ENCODE assay signal across 14 cellular contexts in genomic region chr14:91392623-91393303, GRCh38. TPM values are rescaled to one million over a fixed set of nuclear protein-coding genes. Genes with fewer than 3 reads are reported as not detected.
A peak's percentile ranks its signal among the peaks of the same experiment; 100 is the strongest.
DNase-seq lines count a peak whose midpoint lies in the region; ATAC-seq, FAIRE-seq and TF ChIP-seq lines count a peak whose summit lies in the region.
"Had no signal": no experiment of that assay in that cellular context is flagged by ENCODE, and none has a peak within 500 bp of the region (broad histone marks: within the 10 kb centered on the region; RNA-seq: fewer than 3 reads in every experiment).

No MANE protein-coding gene starts in this region.

- H2AFZ ChIP-seq in GM12878 (ENCODE audit: control insufficient read depth, low read depth, low read length), result no peak overlapping the region

- no peak for TF ChIP-seq CTCF in CD4-positive, alpha-beta T cell (IDR thresholded peaks at IDR 0.05)
- no peak for TF ChIP-seq CTCF in GM12878 (IDR thresholded peaks at IDR 0.05 in 2 of 3, conservative IDR thresholded peaks at IDR 0.05 in 1 of 3; ENCODE audit: control insufficient read depth in 2 of 3, extremely low read depth in 1 of 3, insufficient read depth in 1 of 3, low read depth in 3 of 3, low read length in 3 of 3)
- TF ChIP-seq CTCF in D721Med (IDR thresholded peaks at IDR 0.05; ENCODE audit: insufficient read depth, missing control alignments), result no peak

- no peaks in the 10 kb centered on the region for H3K9me3 ChIP-seq in CD4-positive, alpha-beta T cell (ENCODE audit: control insufficient read depth, low read length)
- H3K9me3 ChIP-seq in HUES48 (ENCODE audit: control insufficient read depth, insufficient read depth, low read length), result no peaks in the 10 kb centered on the region
- H3K9me3 ChIP-seq in GM12878 (replicated peaks; ENCODE audit: control insufficient read depth, insufficient read depth, low read length), result no peaks in the 10 kb centered on the region
- H3K9me3 ChIP-seq: sigmoid colon had no signal

- TF ChIP-seq RAD21 in GM12878 (IDR thresholded peaks at IDR 0.05; ENCODE audit: insufficient read depth, low read depth, low read length), result no peak

- peak overlapping the region; percentile 41 for H3K4me2 ChIP-seq in GM12878 (ENCODE audit: control insufficient read depth, insufficient read depth)

- peaks cover 7% of the 10 kb centered on the region; the same call in 1 of the 2 replicates for H4K20me1 ChIP-seq in GM12878 (ENCODE audit: control insufficient read depth, insufficient read depth)

- H3K4me3 Mint-ChIP-seq in CD4-positive, alpha-beta T cell, result peak overlapping the region; percentile 62
- H3K4me3 Mint-ChIP-seq in naive thymus-derived CD8-positive, alpha-beta T cell, result peak overlapping the region; percentile 54 to 99 (median 81)

- intact Hi-C loops in CD4-positive, alpha-beta T cell (cut with DNase I, micrococcal nuclease), result loop anchor here in 1 of 2 experiments (2.0 kb wide), 1 partner anchor 16 kb away; no protein-coding TSS in a partner anchor
- intact Hi-C loops in GM12878 (cut with micrococcal nuclease; ENCODE audit: unreplicated experiment), result no loop called here

- no peak for FAIRE-seq in GM12878 (lab: Jason Lieb, UNC)
- FAIRE-seq in D721Med (lab: Jason Lieb, UNC), result no peak
- FAIRE-seq: astrocyte, urothelium cell line had no signal

- CTCF ChIA-PET in CD4-positive, alpha-beta T cell (lab: Charles Lee), result interaction anchor here (1.6 to 2.6 kb wide), 2 partner anchors 15 to 69 kb away, joined by 6 to 9 read pairs; no protein-coding TSS in a partner anchor
- CTCF ChIA-PET in GM12878 (lab: Yijun Ruan, JAX), result interaction anchor here (1.1 to 1.8 kb wide), 3 partner anchors 21 to 68 kb away, joined by 3 to 6 read pairs (median 3); no protein-coding TSS in a partner anchor

- peaks cover 68% of the 10 kb centered on the region for H3K36me3 Mint-ChIP-seq in CD4-positive, alpha-beta T cell (ENCODE audit: low read depth)
- peaks cover 0 to 21% (median 3%) of the 10 kb centered on the region in 3 donors for H3K36me3 Mint-ChIP-seq in naive thymus-derived CD8-positive, alpha-beta T cell

- H3K9ac ChIP-seq in HUES48 (ENCODE audit: low read depth, low read length) (no peak overlapping the region), GM12878 (ENCODE audit: control insufficient read depth, insufficient read depth, low read length) (no peak overlapping the region)

- POLR2A ChIA-PET in CD4-positive, alpha-beta T cell (lab: Charles Lee), result interaction anchor here (0.5 to 1.7 kb wide), 5 partner anchors 18 to 25 kb away, joined by 3 to 9 read pairs (median 6); partner anchors contain the start of gene CCDC88C
- POLR2A ChIA-PET in GM12878 (lab: Charles Lee), result interaction anchor here (1.1 to 1.9 kb wide), 2 partner anchors 20 to 22 kb away, joined by 3 to 9 read pairs; no protein-coding TSS in a partner anchor
- POLR2A ChIA-PET in naive thymus-derived CD8-positive, alpha-beta T cell (lab: Charles Lee), result interaction anchor here (1.4 to 25.9 kb wide), 3 partner anchors 15 to 67 kb away, joined by 3 to 643 read pairs (median 179); partner anchors contain the start of gene CCDC88C

- H3K27ac Mint-ChIP-seq in CD4-positive, alpha-beta T cell, result peak overlapping the region; percentile 98
- H3K27ac Mint-ChIP-seq in naive thymus-derived CD8-positive, alpha-beta T cell, result peak overlapping the region; percentile 79 to 99 (median 95)

- in situ Hi-C loops in GM12878 (cut with MboI), result no loop called here

- H3K9me3 Mint-ChIP-seq in CD4-positive, alpha-beta T cell, result no peaks in the 10 kb centered on the region
- no peaks in the 10 kb centered on the region for H3K9me3 Mint-ChIP-seq in naive thymus-derived CD8-positive, alpha-beta T cell

- H3K4me1 ChIP-seq in HUES48 (ENCODE audit: control insufficient read depth, insufficient read depth, low read length), result peaks cover 69% of the 10 kb centered on the region
- H3K4me1 ChIP-seq in GM12878 (ENCODE audit: control insufficient read depth, insufficient read depth, low read length), result peaks cover 81% of the 10 kb centered on the region

- 66% methylated on average over 19 of the region's 19 CpGs for WGBS in GM12878 (ENCODE audit: insufficient coverage, insufficient replicate concordance, low lambda C conversion rate, missing lambda C conversion rate)

- peaks cover 94% of the 10 kb centered on the region for H3K4me1 Mint-ChIP-seq in CD4-positive, alpha-beta T cell (ENCODE audit: low read depth)
- H3K4me1 Mint-ChIP-seq in naive thymus-derived CD8-positive, alpha-beta T cell, result peaks cover 61 to 98% (median 96%) of the 10 kb centered on the region in 4 donors

- SMC1A ChIA-PET in GM12878 (lab: Charles Lee; ENCODE audit: uncharacterized antibody, unreplicated experiment), result interaction anchor here (0.7 to 2.0 kb wide), 4 partner anchors 10 to 22 kb away, joined by 3 to 11 read pairs (median 6); no protein-coding TSS in a partner anchor

- no TSS peak for BruUV-seq in GM12878 (replicated peaks; lab: Mats Ljungman, UMichigan)

- no peak for TF ChIP-seq EP300 in GM12878 (IDR thresholded peaks at IDR 0.05; ENCODE audit: borderline replicate concordance in 1 of 2, control insufficient read depth in 1 of 2, low read depth in 2 of 2, low read length in 2 of 2)

- no peak for ATAC-seq in CD4-positive, alpha-beta T cell (ENCODE audit: poor library complexity)
- ATAC-seq in GM12878 (no peak), GM19467 (IDR thresholded peaks at IDR 0.05; ENCODE audit: unreplicated experiment) (no peak)
- ATAC-seq in naive thymus-derived CD8-positive, alpha-beta T cell, result no peak

- RAD21 ChIA-PET in GM12878 (lab: Charles Lee; ENCODE audit: unreplicated experiment), result interaction anchor here (1.2 to 1.7 kb wide), 3 partner anchors 18 to 23 kb away, joined by 4 to 6 read pairs (median 5); no protein-coding TSS in a partner anchor

- H3K4me3 ChIP-seq in HUES48 (ENCODE audit: low read depth, low read length), result no peak overlapping the region
- H3K4me3 ChIP-seq in GM12878, result no peak overlapping the region
- H3K4me3 ChIP-seq: sigmoid colon had no signal

- peaks cover 95% of the 10 kb centered on the region for H3K79me2 ChIP-seq in GM12878 (ENCODE audit: control insufficient read depth, insufficient read depth, low read length)

- no peaks in the 10 kb centered on the region for H3K36me3 ChIP-seq in HUES48 (ENCODE audit: control insufficient read depth, insufficient read depth, low read length)
- peaks cover 19 to 33% of the 10 kb centered on the region in 2 experiments for H3K36me3 ChIP-seq in GM12878 (ENCODE audit: control insufficient read depth in 2 of 2, insufficient read depth in 2 of 2, low read length in 1 of 2)
- H3K36me3 ChIP-seq: sigmoid colon had no signal

- DNase-seq in CD4-positive, alpha-beta T cell, result no peak
- DNase-seq in GM12878 (ENCODE audit: low read depth, low spot score) (no peak), D721Med (ENCODE audit: insufficient read length, low spot score) (no peak), cerebellum (ENCODE audit: low spot score) (no peak)
- no peak for DNase-seq in naive thymus-derived CD8-positive, alpha-beta T cell
- no peak for DNase-seq in stimulated activated CD4-positive, alpha-beta T cell treated with anti-CD3 and anti-CD28 coated beads, Interleukin-15, amount 100 ng/mL, for 24 hours
- DNase-seq: activated CD4-positive, alpha-beta T cell treated with anti-CD3 and anti-CD28 coated beads for 48 hours; COR-L47; NCI-H524 treated with DMSO at 0.1 percent for 48 hours; sigmoid colon had no signal

- H3K27me3 ChIP-seq in CD4-positive, alpha-beta T cell (ENCODE audit: control insufficient read depth, insufficient read depth, low read length), result no peaks in the 10 kb centered on the region
- no peaks in the 10 kb centered on the region for H3K27me3 ChIP-seq in HUES48 (ENCODE audit: control insufficient read depth, insufficient read depth, low read length)
- no peaks in the 10 kb centered on the region for H3K27me3 ChIP-seq in GM12878 (replicated peaks in 1 of 2; ENCODE audit: control insufficient read depth in 2 of 2, insufficient read depth in 2 of 2, low read length in 1 of 2)
- H3K27me3 ChIP-seq: sigmoid colon had no signal

- no peaks in the 10 kb centered on the region for H3K27me3 Mint-ChIP-seq in CD4-positive, alpha-beta T cell
- no peaks in the 10 kb centered on the region for H3K27me3 Mint-ChIP-seq in naive thymus-derived CD8-positive, alpha-beta T cell

- peak overlapping the region; percentile 30 for H3K27ac ChIP-seq in CD4-positive, alpha-beta T cell (ENCODE audit: low read depth, low read length)
- H3K27ac ChIP-seq in HUES48 (ENCODE audit: low read depth, low read length) (peak overlapping the region; percentile 10), GM12878 (ENCODE audit: control insufficient read depth, insufficient read depth) (peak overlapping the region; percentile 9; the same call in 1 of the 2 replicates)
- H3K27ac ChIP-seq: sigmoid colon had no signal

- no peak for TF ChIP-seq POLR2A in GM12878 (IDR thresholded peaks at IDR 0.05; ENCODE audit: low read depth, low read length)

TF ChIP-seq in GM12878, 131 proteins besides CTCF, POLR2A, EP300 and RAD21:
- TF ChIP-seq IKZF2 (IDR thresholded peaks at IDR 0.05) (no peak), SPI1 (IDR thresholded peaks at IDR 0.05; ENCODE audit: borderline replicate concordance, insufficient read depth, low read depth, low read length) (peak; percentile 75), MYB (IDR thresholded peaks at IDR 0.05; ENCODE audit: borderline replicate concordance, low read depth, low read length) (no peak), FOS (IDR thresholded peaks at IDR 0.05; ENCODE audit: borderline replicate concordance, extremely low read depth, insufficient read length) (no peak), BRCA1 (IDR thresholded peaks at IDR 0.05; ENCODE audit: low read depth, low read length) (no peak)
TF ChIP-seq in GM12878: peak in this region for 1.

RNA-seq across cellular contexts. Expression of gene CCDC88C, which starts 24.9 kb away (rescaled TPM):
- 100 to 1,000 TPM; 269 to 287 TPM for total RNA-seq in CD4-positive, alpha-beta T cell
- total RNA-seq in GM12878 (2013; cell fraction: nucleolus; rRNA removed), result 423 and 447 TPM in 2 replicates
- 48.4 and 48.8 TPM in 2 replicates for total RNA-seq in GM12878 (2014; rRNA removed)
- total RNA-seq in GM12878 (2014; rRNA removed; fragmentation: Illumina TruSeq; extraction: Trizol), result 35.7 and 41.3 TPM in 2 replicates
- 71.3 and 79.6 TPM in 2 replicates for total RNA-seq in GM12878 (2021)
- polyA plus RNA-seq in GM12878 (2011; ENCODE audit: low read depth), result 18.5 TPM
- 37.2 and 39.7 TPM in 2 replicates for polyA plus RNA-seq in GM12878 (2011; rRNA removed)
- 37.8 and 40.4 TPM in 2 replicates for polyA plus RNA-seq in GM12878 (2011; cell fraction: cytosol; rRNA removed)
- 123 and 167 TPM in 2 replicates for polyA plus RNA-seq in GM12878 (2011; cell fraction: nucleus; rRNA removed)
- 34.9 and 39.6 TPM in 2 replicates for polyA plus RNA-seq in GM12878 (2012)
- polyA plus RNA-seq in GM12878 (2014; fragmentation: Illumina TruSeq; extraction: Trizol), result 20.2 and 31.3 TPM in 2 replicates
- polyA plus RNA-seq in GM12878 (2014; fragmentation: Nextera tagmentation; extraction: Ambion mirVana), result 1 to 10 TPM; 4.0 to 7.0 TPM
- polyA plus RNA-seq in GM12878 (2014; rRNA removed), result 53.5 and 66.2 TPM in 2 replicates
- 10 to 100 TPM; 28.9 to 33.4 TPM for polyA plus RNA-seq in GM12878 (2016; fragmentation: Nextera tagmentation; extraction: Ambion mirVana)
- polyA minus RNA-seq in GM12878 (2011; rRNA and poly(A)+ RNA removed), result 69.8 and 107 TPM in 2 replicates
- polyA minus RNA-seq in GM12878 (2011; cell fraction: cytosol; rRNA and poly(A)+ RNA removed), result 26.6 and 28.2 TPM in 2 replicates
- polyA minus RNA-seq in GM12878 (2011; cell fraction: nucleus; rRNA and poly(A)+ RNA removed), result 97.0 and 159 TPM in 2 replicates
- total RNA-seq in naive thymus-derived CD8-positive, alpha-beta T cell, result 100 to 1,000 TPM; 300 to 322 TPM
- polyA plus RNA-seq in naive thymus-derived CD8-positive, alpha-beta T cell, result 10 to 100 TPM; 23.4 to 41.9 (median 24.0) TPM
- total RNA-seq in cerebellum, result 39.0 TPM
